ENCODE assay signal across 22 cellular contexts in the genomic region with DNA sequence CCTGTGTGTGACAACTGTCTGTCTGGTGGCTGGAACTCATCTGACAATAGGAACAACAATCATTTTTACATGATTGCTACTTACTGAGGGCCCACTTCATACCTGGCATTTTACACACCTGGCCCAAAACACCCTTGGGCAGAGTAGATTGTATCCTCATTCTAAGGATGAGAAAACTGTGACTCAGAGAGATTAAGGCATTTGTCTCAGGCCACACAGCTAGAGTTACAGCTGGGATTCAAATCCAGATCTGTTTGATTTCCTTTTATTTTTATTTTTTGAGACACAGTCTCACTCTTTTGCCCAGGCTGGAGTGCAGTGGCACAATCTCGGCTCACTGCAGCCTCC.
DNase-seq lines count a peak whose midpoint lies in the region; ATAC-seq and TF ChIP-seq lines count a peak whose summit lies in the region.
"Had no signal": no experiment of that assay in that cellular context is flagged by ENCODE, and none has a peak within 500 bp of the region (broad histone marks: within the 10 kb centered on the region; RNA-seq: fewer than 3 reads in every experiment).

No MANE protein-coding gene starts in this region.

- no peaks in the 10 kb centered on the region for H3K36me3 ChIP-seq in trophoblast cell (ENCODE audit: control insufficient read depth in 1 of 2, insufficient read depth in 2 of 2, low read length in 2 of 2)
- H3K36me3 ChIP-seq: BE2C had no signal

- H4K12ac ChIP-seq in trophoblast cell (ENCODE audit: low read depth, low read length): no peak overlapping the region

- no peak overlapping the region for H3K4ac ChIP-seq in trophoblast cell (ENCODE audit: low read depth, low read length)

- no peak for TF ChIP-seq CTCF in foreskin keratinocyte (conservative IDR thresholded peaks at IDR 0.05)

- H4K8ac ChIP-seq in trophoblast cell (ENCODE audit: low read depth, low read length): no peak overlapping the region

- no peak overlapping the region for H2BK120ac ChIP-seq in trophoblast cell (ENCODE audit: insufficient read depth, low read length, poor library complexity)

- no peak overlapping the region for H2AK5ac ChIP-seq in trophoblast cell (ENCODE audit: low read length)

- H3K4me1 ChIP-seq in foreskin keratinocyte (peaks cover 25% of the 10 kb centered on the region), trophoblast cell (ENCODE audit: control insufficient read depth in 1 of 2, insufficient read depth in 2 of 2, low read length in 2 of 2) (peaks cover 0 to 7% of the 10 kb centered on the region in 2 experiments)
- H3K4me1 ChIP-seq: BE2C had no signal

- H3K14ac ChIP-seq in trophoblast cell (ENCODE audit: low read length): no peak overlapping the region

- H3K4me2 ChIP-seq in trophoblast cell (ENCODE audit: low read length): no peak overlapping the region
- H3K4me2 ChIP-seq: BLaER1 had no signal

- no peak overlapping the region for H3K18ac ChIP-seq in trophoblast cell (ENCODE audit: low read length)

- no CpG with 5 or more reads among the region's 1 CpG for WGBS in trophoblast cell (ENCODE audit: extremely low coverage, insufficient coverage, insufficient read length)

- H2BK12ac ChIP-seq in trophoblast cell (ENCODE audit: low read length): no peak overlapping the region

- ATAC-seq in foreskin keratinocyte: peak; percentile 7
- ATAC-seq: GM12878 had no signal

- H3K27me3 ChIP-seq in foreskin keratinocyte (no peaks in the 10 kb centered on the region), trophoblast cell (ENCODE audit: insufficient read depth, low read length) (no peaks in the 10 kb centered on the region)
- H3K27me3 ChIP-seq: BE2C, BLaER1 had no signal

- H3K79me1 ChIP-seq in trophoblast cell (ENCODE audit: low read length): no peaks in the 10 kb centered on the region

- H4K91ac ChIP-seq in trophoblast cell (ENCODE audit: low read depth, low read length): no peak overlapping the region

- no peak overlapping the region for H2BK5ac ChIP-seq in trophoblast cell (ENCODE audit: low read depth, low read length, poor library complexity)

- H2AFZ ChIP-seq in trophoblast cell (ENCODE audit: insufficient read depth, low read length, poor library complexity): no peak overlapping the region

- H3K27ac ChIP-seq in epithelial cell of prostate: peak overlapping the region; percentile 54
- H3K27ac ChIP-seq in foreskin keratinocyte: no peak overlapping the region
- H3K27ac ChIP-seq in trophoblast cell (ENCODE audit: low read depth, low read length): no peak overlapping the region
- H3K27ac ChIP-seq: BLaER1 had no signal

- H3K9me3 ChIP-seq in trophoblast cell (ENCODE audit: insufficient read depth, low read depth, low read length): no peaks in the 10 kb centered on the region
- H3K9me3 ChIP-seq: BE2C, BLaER1 had no signal

- H3K4me3 ChIP-seq in trophoblast cell (ENCODE audit: low read depth, low read length): no peak overlapping the region
- H3K4me3 ChIP-seq: BLaER1, GM12878 had no signal

- no peak overlapping the region for H3K9ac ChIP-seq in trophoblast cell (ENCODE audit: low read length)
- H3K9ac ChIP-seq: BLaER1 had no signal

- no peaks in the 10 kb centered on the region for H3K79me2 ChIP-seq in trophoblast cell (ENCODE audit: control insufficient read depth, insufficient read depth, low read length, poor library complexity)

- DNase-seq in epithelial cell of prostate (ENCODE audit: low read depth, low spot score) (no peak), foreskin keratinocyte (peak in 1 of 2 donors; percentile 59), trophoblast cell (peak; percentile 79 to 96), HCEC 1CT (no peak)
- DNase-seq in activated CD4-positive, alpha-beta T cell treated with anti-CD3 and anti-CD28 coated beads, Interleukin-2, amount 50 U/mL, for 1 hour: no peak
- DNase-seq: 8988T; ACHN; C1 segment of cervical spinal cord; CD4-positive, alpha-beta memory T cell; CD4-positive, CD25-positive, alpha-beta regulatory T cell; CD8-positive, alpha-beta memory T cell; COR-L47; DMS 273 treated with DMSO at 0.1 percent for 48 hours; DMS153; DMS53; DMS79; DND-41; EL; GDM1 had no signal

- no peak overlapping the region for H3K23ac ChIP-seq in trophoblast cell (ENCODE audit: low read length)

Comparison
In these comparisons a context has a peak if more than half of its experiments do, and no peak if none do; other contexts are left out.
1. DNase-seq: peak in trophoblast cell (2 of 2); none in epithelial cell of prostate (single experiment), activated CD4-positive, alpha-beta T cell treated with anti-CD3 and anti-CD28 coated beads, Interleukin-2, amount 50 U/mL, for 1 hour (single experiment) and HCEC 1CT (single experiment).